Comparison of ENCODE assay signal across 22 cellular contexts in genomic region chr10:51086695-51087094, GRCh38. TPM values are rescaled to one million over a fixed set of nuclear protein-coding genes. Genes with fewer than 3 reads are reported as not detected.
DNase-seq lines count a peak whose midpoint lies in the region; ATAC-seq and TF ChIP-seq lines count a peak whose summit lies in the region.
"Had no signal": no experiment of that assay in that cellular context is flagged by ENCODE, and none has a peak within 500 bp of the region (broad histone marks: within the 10 kb centered on the region; RNA-seq: fewer than 3 reads in every experiment).

No MANE protein-coding gene starts in this region.

- CTCF ChIA-PET in SK-N-SH (lab: Yijun Ruan, JAX) (interaction anchor here (2.4 kb wide), 1 partner anchor 23 kb away, joined by 10 read pairs; no protein-coding TSS in a partner anchor), WTC11 (lab: Charles Lee) (no interaction called here)

- no peak overlapping the region for H2AFZ ChIP-seq in SK-N-SH (ENCODE audit: low read depth)
- H2AFZ ChIP-seq: GM23338 had no signal

- TF ChIP-seq RAD21 in SK-N-SH (IDR thresholded peaks at IDR 0.05; ENCODE audit: low read length), result no peak

- intact Hi-C loops in heart left ventricle (cut with DNase I), result loop anchor here in 1 of 10 donors (10.0 kb wide), 1 partner anchor 118 kb away; no protein-coding TSS in a partner anchor

- H3K27me3 ChIP-seq in SK-N-SH (ENCODE audit: insufficient read depth) (no peaks in the 10 kb centered on the region), heart left ventricle (no peaks in the 10 kb centered on the region)
- H3K27me3 ChIP-seq: BE2C; BLaER1 treated with 17β-estradiol and CSF1 and Interleukin-3, amounts not matched to agents 10 nM and 100 nM had no signal

- TF ChIP-seq CTCF in SK-N-SH (IDR thresholded peaks at IDR 0.05) (no peak), WTC11 (IDR thresholded peaks at IDR 0.05) (no peak), nephron (IDR thresholded peaks at IDR 0.05; ENCODE audit: unreplicated experiment in 3 of 3) (no peak), heart left ventricle (IDR thresholded peaks at IDR 0.05) (no peak)

- H3K4me1 ChIP-seq in SK-N-SH (ENCODE audit: control insufficient read depth in 1 of 2, insufficient read depth in 2 of 2, low read depth in 1 of 2, low read length in 1 of 2) (no peaks in the 10 kb centered on the region; a peak in 2 of 4 replicates), heart left ventricle (peaks cover 0 to 37% (median 12%) of the 10 kb centered on the region in 12 donors)
- H3K4me1 ChIP-seq: A549; BE2C; BLaER1 treated with 17β-estradiol and CSF1 and Interleukin-3, amounts not matched to agents 10 nM and 100 nM had no signal

- H4K20me1 ChIP-seq in SK-N-SH (ENCODE audit: insufficient read depth), result no peaks in the 10 kb centered on the region
- H4K20me1 ChIP-seq: BLaER1 treated with 17β-estradiol and CSF1 and Interleukin-3, amounts not matched to agents 10 nM and 100 nM had no signal

- POLR2A ChIA-PET in SK-N-SH (lab: Yijun Ruan, JAX) (no interaction called here), WTC11 (lab: Charles Lee) (interaction anchor here (0.6 kb wide), 1 partner anchor 21 kb away, joined by 3 read pairs; no protein-coding TSS in a partner anchor)

- H3K4me3 Mint-ChIP-seq in WTC11 (no peak overlapping the region), nephron (peak overlapping the region in 1 of 3 experiments; percentile 12)
- H3K4me3 Mint-ChIP-seq: CD14-positive monocyte; CD4-positive, alpha-beta T cell; CD8-positive, alpha-beta memory T cell; GM23338; H9; HFFc6 had no signal

- H3F3A ChIP-seq in SK-N-SH (replicated peaks; ENCODE audit: insufficient read depth), result peaks cover 5% of the 10 kb centered on the region

- H3K4me3 ChIP-seq in SK-N-SH (ENCODE audit: low read depth in 2 of 2, low read length in 1 of 2), result no peak overlapping the region
- H3K4me3 ChIP-seq in heart left ventricle, result no peak overlapping the region
- H3K4me3 ChIP-seq: A549; BLaER1 treated with 17β-estradiol and CSF1 and Interleukin-3, amounts not matched to agents 10 nM and 100 nM; GM23338 had no signal

- H3K27ac Mint-ChIP-seq in WTC11, result peak overlapping the region; percentile 62; the same call in 1 of the 2 replicates
- H3K27ac Mint-ChIP-seq in nephron, result peak overlapping the region in 2 of 3 experiments; percentile 41
- H3K27ac Mint-ChIP-seq: CD14-positive monocyte; CD4-positive, alpha-beta T cell; CD8-positive, alpha-beta memory T cell; GM23338; H9; HFFc6 had no signal

- H3K27ac ChIP-seq in SK-N-SH (ENCODE audit: low read depth in 2 of 2, low read length in 1 of 2), result no peak overlapping the region
- no peak overlapping the region for H3K27ac ChIP-seq in heart left ventricle
- H3K27ac ChIP-seq: A549; BLaER1 treated with 17β-estradiol and CSF1 and Interleukin-3, amounts not matched to agents 10 nM and 100 nM had no signal

- no peaks in the 10 kb centered on the region for H3K9me3 ChIP-seq in SK-N-SH
- no peaks in the 10 kb centered on the region for H3K9me3 ChIP-seq in heart left ventricle
- H3K9me3 ChIP-seq: A549; BE2C; BLaER1 treated with 17β-estradiol and CSF1 and Interleukin-3, amounts not matched to agents 10 nM and 100 nM had no signal

- H3K9me3 Mint-ChIP-seq in WTC11 (no peaks in the 10 kb centered on the region), nephron (no peaks in the 10 kb centered on the region)
- H3K9me3 Mint-ChIP-seq: CD14-positive monocyte; CD4-positive, alpha-beta T cell; CD8-positive, alpha-beta memory T cell; GM23338; H9; HFFc6 had no signal

- no peaks in the 10 kb centered on the region for H3K79me2 ChIP-seq in SK-N-SH (ENCODE audit: insufficient read depth)

- H3K9ac ChIP-seq in SK-N-SH, result no peak overlapping the region
- H3K9ac ChIP-seq: BLaER1 treated with 17β-estradiol and CSF1 and Interleukin-3, amounts not matched to agents 10 nM and 100 nM had no signal

- H3K4me1 Mint-ChIP-seq in WTC11, result peaks cover 27% of the 10 kb centered on the region
- H3K4me1 Mint-ChIP-seq in nephron, result peaks cover 28% of the 10 kb centered on the region
- H3K4me1 Mint-ChIP-seq: CD14-positive monocyte; CD8-positive, alpha-beta memory T cell had no signal

- H3K27me3 Mint-ChIP-seq in WTC11 (ENCODE audit: low read depth) (no peaks in the 10 kb centered on the region), nephron (ENCODE audit: low read depth) (no peaks in the 10 kb centered on the region)
- H3K27me3 Mint-ChIP-seq: CD8-positive, alpha-beta memory T cell had no signal

- no peaks in the 10 kb centered on the region for H3K36me3 ChIP-seq in SK-N-SH (replicated peaks in 1 of 2; ENCODE audit: control insufficient read depth in 1 of 2, insufficient read depth in 2 of 2, low read length in 1 of 2)
- H3K36me3 ChIP-seq in heart left ventricle, result no peaks in the 10 kb centered on the region
- H3K36me3 ChIP-seq: BE2C; BLaER1 treated with 17β-estradiol and CSF1 and Interleukin-3, amounts not matched to agents 10 nM and 100 nM had no signal

- no peak for TF ChIP-seq POLR2A in heart left ventricle (IDR thresholded peaks at IDR 0.05)

- no peaks in the 10 kb centered on the region for H3K9me2 ChIP-seq in SK-N-SH

- no peak for TF ChIP-seq EP300 in SK-N-SH (IDR thresholded peaks at IDR 0.05; ENCODE audit: borderline replicate concordance in 1 of 2, low read depth in 1 of 2, low read length in 1 of 2)

- H3K36me3 Mint-ChIP-seq in WTC11, result no peaks in the 10 kb centered on the region
- no peaks in the 10 kb centered on the region for H3K36me3 Mint-ChIP-seq in nephron (ENCODE audit: low read depth)
- H3K36me3 Mint-ChIP-seq: CD14-positive monocyte; CD8-positive, alpha-beta memory T cell had no signal

- no peak overlapping the region for H3K4me2 ChIP-seq in SK-N-SH
- H3K4me2 ChIP-seq: A549; BLaER1 treated with 17β-estradiol and CSF1 and Interleukin-3, amounts not matched to agents 10 nM and 100 nM; GM23338 had no signal

- no peak for DNase-seq in SK-N-SH
- no peak for DNase-seq in WTC11 (ENCODE audit: low spot score)
- no peak for DNase-seq in left lobe of liver (ENCODE audit: low spot score)
- no peak for DNase-seq in heart left ventricle
- DNase-seq: 8988T; ACHN; AML-193; BE2C; CD4-positive, alpha-beta T cell; CD8-positive, alpha-beta memory T cell; DMS 273 treated with DMSO at 0.1 percent for 48 hours; DMS79 treated with DMSO at 0.1 percent for 48 hours; GF-D8; H9; HFFc6 had no signal

- ATAC-seq in SK-N-SH treated with all-trans-retinoic acid at 6 μM for 48 hours (no peak), WTC11 (no peak), left lobe of liver (no peak), heart left ventricle (no peak)
- ATAC-seq: A549, GM23338, HCT116 had no signal

- WGBS in SK-N-SH (ENCODE audit: low lambda C conversion rate), result 72% methylated on average over 4 of the region's 4 CpGs
- 50 to 65% (median 54%) methylated on average over 4 of the region's 4 CpGs for WGBS in heart left ventricle, 4 donors

TF ChIP-seq in SK-N-SH, 30 proteins besides CTCF, POLR2A, EP300 and RAD21 (continues in another document):
- peak; percentile 62 for TF ChIP-seq PBX3 (IDR thresholded peaks at IDR 0.05)

TF ChIP-seq in SK-N-SH treated with all-trans-retinoic acid at 6 μM for 48 hours, 23 proteins besides CTCF, POLR2A, EP300 and RAD21 (continues in another document):
- TF ChIP-seq GLIS3 (CRISPR knock-in tag; IDR thresholded peaks at IDR 0.05) (no peak), ZNF8 (CRISPR knock-in tag; IDR thresholded peaks at IDR 0.05) (no peak), ISL1 (CRISPR knock-in tag; IDR thresholded peaks at IDR 0.05) (no peak), ESRRG (CRISPR knock-in tag; IDR thresholded peaks at IDR 0.05) (no peak), TOX (CRISPR knock-in tag; IDR thresholded peaks at IDR 0.05; ENCODE audit: borderline replicate concordance) (no peak)

TF ChIP-seq in WTC11, 78 proteins besides CTCF, POLR2A, EP300 and RAD21 (continues in another document):
- no peak for TF ChIP-seq FOXJ3 (CRISPR knock-in tag; IDR thresholded peaks at IDR 0.05; ENCODE audit: borderline replicate concordance)
- no peak for TF ChIP-seq ZNF532 (CRISPR knock-in tag; IDR thresholded peaks at IDR 0.05; ENCODE audit: borderline replicate concordance)
- no peak for TF ChIP-seq IRF2 (CRISPR knock-in tag; IDR thresholded peaks at IDR 0.05; ENCODE audit: borderline replicate concordance, low read depth)
- no peak for TF ChIP-seq CBFB (CRISPR knock-in tag; IDR thresholded peaks at IDR 0.05; ENCODE audit: low read depth)

RNA-seq across cellular contexts. Expression of gene PRKG1, which starts 12.4 kb away (rescaled TPM):
- polyA plus RNA-seq in SK-N-SH (2012; rRNA removed) (4.1 and 4.3 TPM in 2 replicates), heart left ventricle (1 to 10 TPM; 5.5 to 9.5 TPM)
- 3.6 and 3.8 TPM in 2 replicates for polyA plus RNA-seq in SK-N-SH (2012; cell fraction: cytosol; rRNA removed)
- 4.3 and 5.6 TPM in 2 replicates for polyA plus RNA-seq in SK-N-SH (2012; cell fraction: nucleus; rRNA removed)
- total RNA-seq in WTC11 (2021) (15.6 to 16.5 TPM (median 15.7 TPM) in 3 replicates), left lobe of liver (1.2 TPM), heart left ventricle (10 to 100 TPM; 16.6 to 37.3 (median 30.1) TPM)
- total RNA-seq: CD8-positive, alpha-beta memory T cell had no signal
- polyA plus RNA-seq: A549; CD14-positive monocyte; CD8-positive, alpha-beta memory T cell had no signal
